1 cellular context compared by ENCODE assay signal in genomic region chr13:106515635-106516254, GRCh38.
TF ChIP-seq lines count a peak whose summit lies in the region.

No MANE protein-coding gene starts in this region.

TF ChIP-seq in H1, 55 proteins besides CTCF, POLR2A, EP300 and RAD21:
- no peak for TF ChIP-seq TAF7 (optimal IDR thresholded peaks at IDR 0.05; ENCODE audit: borderline replicate concordance, low read depth, low read length)
- no peak for TF ChIP-seq CHD2 (IDR thresholded peaks at IDR 0.05; ENCODE audit: low read length)
- no peak for TF ChIP-seq BCL11A (IDR thresholded peaks at IDR 0.05; ENCODE audit: low read depth in 2 of 2, low read length in 2 of 2)
- TF ChIP-seq TEAD4 (IDR thresholded peaks at IDR 0.05; ENCODE audit: low read depth, low read length), result no peak
- TF ChIP-seq, protein P1, sequence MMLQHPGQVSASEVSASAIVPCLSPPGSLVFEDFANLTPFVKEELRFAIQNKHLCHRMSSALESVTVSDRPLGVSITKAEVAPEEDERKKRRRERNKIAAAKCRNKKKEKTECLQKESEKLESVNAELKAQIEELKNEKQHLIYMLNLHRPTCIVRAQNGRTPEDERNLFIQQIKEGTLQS (IDR thresholded peaks at IDR 0.05; ENCODE audit: insufficient read depth, low read depth, low read length), result no peak
- TF ChIP-seq POU5F1 (IDR thresholded peaks at IDR 0.05; ENCODE audit: low read depth, low read length), result no peak
- TF ChIP-seq KDM5A (IDR thresholded peaks at IDR 0.05; ENCODE audit: low read length), result no peak
- no peak for TF ChIP-seq BACH1 (IDR thresholded peaks at IDR 0.05; ENCODE audit: low read length)
- no peak for TF ChIP-seq SAP30 (IDR thresholded peaks at IDR 0.05; ENCODE audit: insufficient read depth, insufficient replicate concordance, low read length)
- TF ChIP-seq TCF12 (IDR thresholded peaks at IDR 0.05; ENCODE audit: low read depth, low read length), result no peak
- TF ChIP-seq NANOG (IDR thresholded peaks at IDR 0.05; ENCODE audit: insufficient read depth, low read depth, low read length, poor library complexity, severe bottlenecking), result no peak
- no peak for TF ChIP-seq E2F6 (IDR thresholded peaks at IDR 0.05)
- no peak for TF ChIP-seq MAX (IDR thresholded peaks at IDR 0.05)
- no peak for TF ChIP-seq RNF2 (IDR thresholded peaks at IDR 0.05; ENCODE audit: borderline replicate concordance, low read depth, low read length, missing control alignments, poor library complexity, severe bottlenecking)
- no peak for TF ChIP-seq EZH2 (IDR thresholded peaks at IDR 0.05; ENCODE audit: low read depth, low read length, severe bottlenecking)
- no peak for TF ChIP-seq GTF2F1 (IDR thresholded peaks at IDR 0.05; ENCODE audit: borderline replicate concordance, low read depth, low read length)
- no peak for TF ChIP-seq SIRT6 (IDR thresholded peaks at IDR 0.05; ENCODE audit: low read length)
